1 cellular context compared by ENCODE assay signal in genomic region chr7:67343566-67343965, GRCh38.
TF ChIP-seq lines count a peak whose summit lies in the region.

No MANE protein-coding gene starts in this region.

TF ChIP-seq in H1, 55 proteins besides CTCF, POLR2A, EP300 and RAD21:
- TF ChIP-seq ASH2L (IDR thresholded peaks at IDR 0.05; ENCODE audit: low read length) (no peak), KDM5A (IDR thresholded peaks at IDR 0.05; ENCODE audit: low read length) (no peak), ZNF274 (IDR thresholded peaks at IDR 0.05; ENCODE audit: borderline replicate concordance, extremely low read depth, low read length) (no peak), GABPA (IDR thresholded peaks at IDR 0.05; ENCODE audit: borderline replicate concordance, insufficient read depth, low read length) (no peak), NANOG (IDR thresholded peaks at IDR 0.05; ENCODE audit: insufficient read depth, low read depth, low read length, poor library complexity, severe bottlenecking) (no peak), TEAD4 (IDR thresholded peaks at IDR 0.05; ENCODE audit: low read depth, low read length) (no peak), KDM1A (IDR thresholded peaks at IDR 0.05; ENCODE audit: borderline replicate concordance, low read length) (no peak), TBP (IDR thresholded peaks at IDR 0.05; ENCODE audit: low read depth, low read length) (no peak), CTBP2 (IDR thresholded peaks at IDR 0.05; ENCODE audit: borderline replicate concordance, insufficient read depth, insufficient read length, low read length) (no peak), HDAC2 (IDR thresholded peaks at IDR 0.05; ENCODE audit: borderline replicate concordance in 1 of 2, low read depth in 2 of 2, low read length in 2 of 2) (no peak)
